1 cellular context compared by ENCODE assay signal in genomic region chr3:186217820-186218164, GRCh38.
TF ChIP-seq lines count a peak whose summit lies in the region.

No MANE protein-coding gene starts in this region.

TF ChIP-seq in WTC11, 78 proteins besides CTCF, POLR2A, EP300 and RAD21 (continued from another document):
- no peak for TF ChIP-seq ZNF281 (CRISPR knock-in tag; IDR thresholded peaks at IDR 0.05)
